Comparison of ENCODE assay signal across 23 cellular contexts in the genomic region with DNA sequence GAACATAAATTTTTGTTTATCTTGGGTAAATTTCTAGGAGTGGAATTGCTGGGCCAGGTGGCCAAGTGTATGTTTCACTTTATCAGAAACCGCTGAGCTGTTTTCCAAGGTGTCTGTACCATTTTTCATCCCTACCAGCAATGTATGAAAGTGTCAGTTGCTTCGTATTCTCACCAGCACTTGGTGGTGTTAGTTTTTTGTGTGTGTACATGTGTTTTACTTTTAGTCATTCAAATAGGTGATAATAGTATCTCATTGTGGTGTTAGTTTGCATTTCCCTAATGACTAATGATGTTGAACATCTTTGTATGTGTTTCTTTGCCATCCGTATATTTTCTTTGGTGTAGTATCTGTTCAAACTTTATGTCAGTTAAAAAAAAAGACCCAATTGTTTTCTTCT.
"Had no signal": no experiment of that assay in that cellular context is flagged by ENCODE, and none has a peak within 500 bp of the region (broad histone marks: within the 10 kb centered on the region; RNA-seq: fewer than 3 reads in every experiment).

No MANE protein-coding gene starts in this region.

- FAIRE-seq: endothelial cell of umbilical vein, kidney had no signal

- H3K36me3 ChIP-seq: esophagus muscularis mucosa, gastroesophageal sphincter, heart left ventricle, neural progenitor cell, prostate gland, right atrium auricular region, stomach, thyroid gland, vagina had no signal

- H3K4me1 ChIP-seq: foreskin keratinocyte, prostate gland had no signal

- H3K9me3 ChIP-seq: esophagus muscularis mucosa, gastroesophageal sphincter, prostate gland, right atrium auricular region, stomach, thyroid gland, vagina had no signal

- H3K4me3 ChIP-seq: esophagus muscularis mucosa, gastroesophageal sphincter, heart left ventricle, hepatocyte, lung, neural progenitor cell, prostate gland, right atrium auricular region, stomach, thyroid gland, vagina had no signal

- H3K79me2 ChIP-seq: hepatocyte had no signal

- H3K27me3 ChIP-seq: esophagus muscularis mucosa, gastroesophageal sphincter, heart left ventricle, hepatocyte, neural progenitor cell, right atrium auricular region, stomach, thyroid gland, vagina had no signal

- DNase-seq: dermis blood vessel endothelial cell; effector memory CD4-positive, alpha-beta T cell; foreskin keratinocyte; heart left ventricle; kidney; stimulated activated CD4-positive, alpha-beta T cell treated with anti-CD3 and anti-CD28 coated beads, Interleukin-2, amount 100 ng/mL, for 24 hours; stimulated activated CD4-positive, alpha-beta T cell treated with anti-CD3 and anti-CD28 coated beads, Interleukin-4, amount 100 ng/mL, for 24 hours; stimulated activated naive CD4-positive, alpha-beta T cell treated with Interleukin-2 at 50 U/mL for 16 hours; stomach; thyroid gland; trophoblast cell had no signal

- ATAC-seq: foreskin keratinocyte; gastroesophageal sphincter; heart left ventricle; left lobe of liver; sciatic nerve; stimulated activated effector memory CD8-positive, alpha-beta T cell treated with anti-CD3 and anti-CD28 coated beads, Interleukin-12 subunit alpha, Interleukin-12 subunit beta, amount 100 ng/mL, for 72 hours had no signal

- H3K27ac ChIP-seq: foreskin keratinocyte, hepatocyte, neural progenitor cell had no signal

- H3K4me2 ChIP-seq: hepatocyte had no signal

- H2AFZ ChIP-seq: hepatocyte, neural progenitor cell had no signal
